ENCODE assay signal across 13 cellular contexts in genomic region chr19:5093297-5093858, GRCh38.
A peak's percentile ranks its signal among the peaks of the same experiment; 100 is the strongest.
DNase-seq lines count a peak whose midpoint lies in the region; ATAC-seq and TF ChIP-seq lines count a peak whose summit lies in the region.
"Had no signal": no experiment of that assay in that cellular context is flagged by ENCODE, and none has a peak within 500 bp of the region (broad histone marks: within the 10 kb centered on the region; RNA-seq: fewer than 3 reads in every experiment).

No MANE protein-coding gene starts in this region.

- DNase-seq in NCI-H1092 treated with DMSO at 0.1 percent for 48 hours (lab: John Stamatoyannopoulos, UW) (peak; percentile 62), right atrium auricular region (ENCODE audit: low spot score) (peak; percentile 77), gastrocnemius medialis (no peak), RPMI8226 (no peak), esophagus squamous epithelium (lab: John Stamatoyannopoulos, UW) (no peak)
- no peak for DNase-seq in stimulated activated CD4-positive, alpha-beta T cell treated with anti-CD3 and anti-CD28 coated beads, Interleukin-2, amount 100 ng/mL, for 48 hours
- no peak for DNase-seq in activated T-cell treated with anti-CD3 and anti-CD28 coated beads, Interleukin-2, amount 50 U/mL, for 4 hours
- DNase-seq: mesendoderm, NCI-H2081 treated with DMSO at 0.1 percent for 48 hours, T-helper 17 cell had no signal

- peaks cover 17% of the 10 kb centered on the region for H3K36me3 Mint-ChIP-seq in activated T-cell treated with anti-CD3 and anti-CD28 coated beads, Interleukin-2, amount 50 U/mL, for 4 hours (ENCODE audit: insufficient read depth)

- H3K27me3 Mint-ChIP-seq in activated T-cell treated with anti-CD3 and anti-CD28 coated beads, Interleukin-2, amount 50 U/mL, for 4 hours (ENCODE audit: low read depth) = no peaks in the 10 kb centered on the region
- H3K27me3 Mint-ChIP-seq: activated T-helper 17 cell treated with anti-CD3 and anti-CD28 coated beads, Interleukin-2, amount 50 U/mL, for 72 hours; T-helper 17 cell had no signal

- H3K27ac ChIP-seq in angular gyrus (ENCODE audit: low read depth, low read length) (peak overlapping the region; percentile 34), right atrium auricular region (peak overlapping the region; percentile 78 to 82), gastrocnemius medialis (peak overlapping the region; percentile 61 to 84 (median 74)), esophagus squamous epithelium (no peak overlapping the region)
- H3K27ac ChIP-seq: C4-2B had no signal

- no peaks in the 10 kb centered on the region for H3K4me1 Mint-ChIP-seq in activated T-cell treated with anti-CD3 and anti-CD28 coated beads, Interleukin-2, amount 50 U/mL, for 4 hours (ENCODE audit: low read depth)
- H3K4me1 Mint-ChIP-seq: activated T-helper 17 cell treated with anti-CD3 and anti-CD28 coated beads, Interleukin-2, amount 50 U/mL, for 72 hours had no signal

- no peak for TF ChIP-seq CTCF in right atrium auricular region (IDR thresholded peaks at IDR 0.05)
- TF ChIP-seq CTCF in gastrocnemius medialis (IDR thresholded peaks at IDR 0.05 in 4 of 5, conservative IDR thresholded peaks at IDR 0.05 in 1 of 5) = no peak
- TF ChIP-seq CTCF in esophagus squamous epithelium (IDR thresholded peaks at IDR 0.05) = no peak

- H3K9me3 Mint-ChIP-seq in activated T-cell treated with anti-CD3 and anti-CD28 coated beads, Interleukin-2, amount 50 U/mL, for 4 hours = no peaks in the 10 kb centered on the region
- H3K9me3 Mint-ChIP-seq: activated T-helper 17 cell treated with anti-CD3 and anti-CD28 coated beads, Interleukin-2, amount 50 U/mL, for 72 hours had no signal

- H3K4me1 ChIP-seq in right atrium auricular region (peaks cover 0 to 43% of the 10 kb centered on the region in 2 donors), gastrocnemius medialis (peaks cover 36 to 37% of the 10 kb centered on the region in 2 donors), esophagus squamous epithelium (peaks cover 0 to 20% (median 7%) of the 10 kb centered on the region in 3 donors)

- H3K4me3 ChIP-seq in right atrium auricular region (no peak overlapping the region), gastrocnemius medialis (no peak overlapping the region), esophagus squamous epithelium (no peak overlapping the region)

- ATAC-seq in gastrocnemius medialis = peak in 1 of 2 donors; percentile 32
- ATAC-seq in activated T-cell treated with anti-CD3 and anti-CD28 coated beads, Interleukin-2, amount 50 U/mL, for 4 hours = no peak
- ATAC-seq: activated T-helper 17 cell treated with anti-CD3 and anti-CD28 coated beads, Interleukin-2, amount 50 U/mL, for 72 hours; T-helper 17 cell had no signal

- WGBS in esophagus squamous epithelium, 2 donors = 80 to 95% methylated on average over 4 to 5 of the region's 29 CpGs

- H3K9me3 ChIP-seq in right atrium auricular region (no peaks in the 10 kb centered on the region), gastrocnemius medialis (no peaks in the 10 kb centered on the region), esophagus squamous epithelium (peaks cover 0 to 2% (median 0%) of the 10 kb centered on the region in 3 donors)

- intact Hi-C loops in gastrocnemius medialis (cut with DNase I; ENCODE audit: low total_unique reads) = no loop called here
- intact Hi-C loops in esophagus squamous epithelium (cut with DNase I) = no loop called here

- peaks cover 10% of the 10 kb centered on the region for H3K36me3 ChIP-seq in right atrium auricular region
- H3K36me3 ChIP-seq in gastrocnemius medialis = peaks cover 0 to 4% of the 10 kb centered on the region in 2 donors
- H3K36me3 ChIP-seq in esophagus squamous epithelium = peaks cover 2 to 85% (median 4%) of the 10 kb centered on the region in 3 donors

- in situ Hi-C loops in gastrocnemius medialis (cut with MboI; ENCODE audit: low sequenced_read_pairs in 4 of 4) = no loop called here

- TF ChIP-seq POLR2A in gastrocnemius medialis (IDR thresholded peaks at IDR 0.05) = no peak
- TF ChIP-seq POLR2A in esophagus squamous epithelium (IDR thresholded peaks at IDR 0.05) = no peak

- H3K27me3 ChIP-seq in right atrium auricular region (no peaks in the 10 kb centered on the region), gastrocnemius medialis (no peaks in the 10 kb centered on the region), esophagus squamous epithelium (no peaks in the 10 kb centered on the region)

- H3K4me3 Mint-ChIP-seq in activated T-cell treated with anti-CD3 and anti-CD28 coated beads, Interleukin-2, amount 50 U/mL, for 4 hours = no peak overlapping the region
- H3K4me3 Mint-ChIP-seq: activated T-helper 17 cell treated with anti-CD3 and anti-CD28 coated beads, Interleukin-2, amount 50 U/mL, for 72 hours; T-helper 17 cell had no signal

Comparison
In these comparisons a context has a peak if more than half of its experiments do, and no peak if none do; other contexts are left out.
1. DNase-seq: peak in NCI-H1092 treated with DMSO at 0.1 percent for 48 hours (single experiment) and right atrium auricular region (single experiment); none in gastrocnemius medialis (0 of 2), RPMI8226 (single experiment), stimulated activated CD4-positive, alpha-beta T cell treated with anti-CD3 and anti-CD28 coated beads, Interleukin-2, amount 100 ng/mL, for 48 hours (0 of 2), activated T-cell treated with anti-CD3 and anti-CD28 coated beads, Interleukin-2, amount 50 U/mL, for 4 hours (single experiment) and esophagus squamous epithelium (single experiment).
2. H3K27ac ChIP-seq: peak in angular gyrus (single experiment), right atrium auricular region (2 of 2) and gastrocnemius medialis (4 of 4); none in esophagus squamous epithelium (0 of 4).